ENCODE assay signal across 17 cellular contexts in the genomic region with DNA sequence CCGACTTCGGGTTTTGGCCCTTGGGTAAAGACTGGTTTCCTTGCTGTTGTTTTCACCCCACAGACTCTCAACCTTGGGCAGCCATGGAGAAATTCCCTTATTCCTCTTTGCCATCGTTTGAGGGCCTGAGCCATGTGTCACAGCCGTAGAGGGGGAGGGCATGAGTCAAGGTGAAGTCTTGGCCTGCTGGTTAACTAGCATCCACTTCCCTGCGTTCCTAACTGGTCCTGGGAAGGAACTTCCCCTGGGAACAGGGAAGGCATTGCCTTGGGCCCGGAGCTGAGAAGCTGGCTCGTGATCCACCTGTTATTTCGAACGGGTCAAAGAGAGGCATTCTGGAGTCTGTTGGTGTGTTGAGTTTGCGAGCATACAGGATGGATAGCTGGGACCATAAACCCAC.
"Had no signal": no experiment of that assay in that cellular context is flagged by ENCODE, and none has a peak within 500 bp of the region (broad histone marks: within the 10 kb centered on the region; RNA-seq: fewer than 3 reads in every experiment).

No MANE protein-coding gene starts in this region.

- H3K79me2 ChIP-seq: parathyroid adenoma had no signal

- H3K36me3 Mint-ChIP-seq: activated naive CD4-positive, alpha-beta T cell treated with anti-CD3 and anti-CD28 coated beads, Interleukin-2, amount 50 U/mL, for 24 hours; stimulated activated naive B cell treated with anti-CD40 and anti-IgM and Interleukin-4, amounts not matched to agents 10 μg/mL and 1 μg/mL and 100 μg/mL, for 72 hours had no signal

- H3K27me3 ChIP-seq: brain microvascular endothelial cell, transverse colon had no signal

- H3K9ac ChIP-seq: parathyroid adenoma had no signal

- H3K4me3 Mint-ChIP-seq: activated B cell treated with CpG ODN at 0.5 μM for 24 hours; activated naive CD4-positive, alpha-beta T cell treated with anti-CD3 and anti-CD28 coated beads, Interleukin-2, amount 50 U/mL, for 24 hours; dendritic cell treated with granulocyte-macrophage colony-stimulating factor and Interleukin-4, amounts not matched to agents 40 ng/mL and 50 ng/mL, for 4 days; effector memory CD8-positive, alpha-beta T cell; stimulated activated naive B cell treated with anti-CD40 and anti-IgM and Interleukin-4, amounts not matched to agents 10 μg/mL and 1 μg/mL and 100 μg/mL, for 72 hours had no signal

- H2AFZ ChIP-seq: parathyroid adenoma had no signal

- H3K4me1 Mint-ChIP-seq: activated B cell treated with CpG ODN at 0.5 μM for 24 hours; activated naive CD4-positive, alpha-beta T cell treated with anti-CD3 and anti-CD28 coated beads, Interleukin-2, amount 50 U/mL, for 24 hours; stimulated activated naive B cell treated with anti-CD40 and anti-IgM and Interleukin-4, amounts not matched to agents 10 μg/mL and 1 μg/mL and 100 μg/mL, for 72 hours had no signal

- H3K27ac Mint-ChIP-seq: activated B cell treated with CpG ODN at 0.5 μM for 24 hours; activated naive CD4-positive, alpha-beta T cell treated with anti-CD3 and anti-CD28 coated beads, Interleukin-2, amount 50 U/mL, for 24 hours; dendritic cell treated with granulocyte-macrophage colony-stimulating factor and Interleukin-4, amounts not matched to agents 40 ng/mL and 50 ng/mL, for 4 days; effector memory CD8-positive, alpha-beta T cell; stimulated activated naive B cell treated with anti-CD40 and anti-IgM and Interleukin-4, amounts not matched to agents 10 μg/mL and 1 μg/mL and 100 μg/mL, for 72 hours had no signal

- DNase-seq: activated B cell treated with CpG ODN at 0.5 μM for 24 hours; amniotic stem cell; brain microvascular endothelial cell; effector memory CD8-positive, alpha-beta T cell; hippocampal formation; left cardiac atrium; midbrain; small intestine; stimulated activated naive B cell treated with anti-CD40 and anti-IgM and Interleukin-4, amounts not matched to agents 10 μg/mL and 1 μg/mL and 100 μg/mL, for 72 hours; T-helper 1 cell; transverse colon had no signal

- H3K27ac ChIP-seq: brain microvascular endothelial cell, epithelial cell of prostate, gastroesophageal sphincter, parathyroid adenoma, transverse colon had no signal

- H3K4me1 ChIP-seq: gastroesophageal sphincter, parathyroid adenoma, transverse colon had no signal

- H3K4me3 ChIP-seq: gastroesophageal sphincter, lung, transverse colon had no signal

- H3K9me3 Mint-ChIP-seq: activated B cell treated with CpG ODN at 0.5 μM for 24 hours; activated naive CD4-positive, alpha-beta T cell treated with anti-CD3 and anti-CD28 coated beads, Interleukin-2, amount 50 U/mL, for 24 hours; dendritic cell treated with granulocyte-macrophage colony-stimulating factor and Interleukin-4, amounts not matched to agents 40 ng/mL and 50 ng/mL, for 4 days; effector memory CD8-positive, alpha-beta T cell; stimulated activated naive B cell treated with anti-CD40 and anti-IgM and Interleukin-4, amounts not matched to agents 10 μg/mL and 1 μg/mL and 100 μg/mL, for 72 hours had no signal

- H3K36me3 ChIP-seq: brain microvascular endothelial cell, gastroesophageal sphincter, transverse colon had no signal

- H3K9me3 ChIP-seq: gastroesophageal sphincter, transverse colon had no signal

- ATAC-seq: effector memory CD8-positive, alpha-beta T cell; gastroesophageal sphincter; left cardiac atrium; stimulated activated naive B cell treated with anti-CD40 and anti-IgM and Interleukin-4, amounts not matched to agents 10 μg/mL and 1 μg/mL and 100 μg/mL, for 72 hours had no signal
